Comparison of ENCODE assay signal across 9 cellular contexts in the genomic region with DNA sequence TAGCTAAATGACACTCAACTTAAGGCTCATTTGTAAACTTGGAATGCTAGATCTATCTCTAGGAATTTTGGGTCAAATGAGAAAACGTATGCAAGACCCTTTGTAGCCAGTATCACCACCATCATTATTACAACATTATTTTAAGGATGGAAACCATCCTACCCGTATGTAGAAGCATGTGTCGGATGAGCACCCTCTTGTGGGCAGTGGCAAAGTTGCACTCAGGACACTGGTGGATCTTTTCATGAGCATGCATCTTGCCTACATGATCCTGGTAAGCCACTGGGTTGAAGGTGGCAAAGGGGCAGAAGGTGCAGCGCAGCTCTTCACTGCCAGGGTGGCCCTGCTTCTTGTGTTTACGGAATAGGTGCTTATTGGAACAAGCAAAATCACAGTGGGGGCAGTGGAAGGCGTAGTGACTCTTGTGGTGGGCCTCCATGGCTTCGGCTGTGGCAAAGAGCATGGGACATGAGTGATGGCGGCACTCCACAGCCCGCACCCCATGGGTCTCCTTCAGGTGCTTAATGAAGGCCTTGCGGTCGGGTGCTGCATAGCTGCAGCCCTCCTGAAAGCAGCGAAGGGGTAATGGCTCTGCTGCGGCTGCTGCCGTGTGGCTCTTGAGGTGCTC. TPM values are rescaled to one million over a fixed set of nuclear protein-coding genes. Genes with fewer than 3 reads are reported as not detected.
DNase-seq lines count a peak whose midpoint lies in the region; ATAC-seq and TF ChIP-seq lines count a peak whose summit lies in the region.
"Had no signal": no experiment of that assay in that cellular context is flagged by ENCODE, and none has a peak within 500 bp of the region (broad histone marks: within the 10 kb centered on the region; RNA-seq: fewer than 3 reads in every experiment).

No MANE protein-coding gene starts in this region.

- H3K27ac ChIP-seq in RWPE1 = no peak overlapping the region

- CTCF ChIA-PET in RWPE1 (lab: Yijun Ruan, JAX) = interaction anchor here (0.5 to 1.0 kb wide), 6 partner anchors 11 to 350 kb away, joined by 3 to 4 read pairs (median 3); partner anchors contain the start of genes BCS1L and ZNF142
- CTCF ChIA-PET in activated naive CD4-positive, alpha-beta T cell treated with anti-CD3 and anti-CD28 coated beads for 36 hours (lab: Charles Lee) = interaction anchor here (0.6 to 5.9 kb wide), 14 partner anchors 11 to 251 kb away, joined by 3 to 59 read pairs (median 4); partner anchors contain the start of genes BCS1L, RNF25, STK36 and TTLL4

- DNase-seq in ELF-1 (ENCODE audit: low read depth, low spot score) (peak; percentile 65), RWPE1 (ENCODE audit: low spot score) (peak; percentile 60), glomerular visceral epithelial cell (ENCODE audit: extremely low spot score) (peak; percentile 74), pons (ENCODE audit: low spot score) (peak; percentile 56)
- DNase-seq in activated naive CD4-positive, alpha-beta T cell treated with anti-CD3 and anti-CD28 coated beads for 36 hours = peak; percentile 70

- peaks cover 40% of the 10 kb centered on the region for H3K36me3 Mint-ChIP-seq in activated naive CD4-positive, alpha-beta T cell treated with anti-CD3 and anti-CD28 coated beads for 36 hours (ENCODE audit: low read depth)

- intact Hi-C loops in activated naive CD4-positive, alpha-beta T cell treated with anti-CD3 and anti-CD28 coated beads for 36 hours (cut with micrococcal nuclease) = loop anchor here (1.0 kb wide), 1 partner anchor 242 kb away; no protein-coding TSS in a partner anchor

- H3K4me3 Mint-ChIP-seq in activated naive CD4-positive, alpha-beta T cell treated with anti-CD3 and anti-CD28 coated beads for 36 hours = no peak overlapping the region
- H3K4me3 Mint-ChIP-seq: activated naive CD4-positive, alpha-beta T cell treated with anti-CD3 and anti-CD28 coated beads, Interleukin-2, amount 50 U/mL, for 24 hours had no signal

- peak; percentile 48 for ATAC-seq in HG03571 (IDR thresholded peaks at IDR 0.05; ENCODE audit: unreplicated experiment)
- no peak for ATAC-seq in GM21367 (IDR thresholded peaks at IDR 0.05; ENCODE audit: unreplicated experiment)
- no peak for ATAC-seq in GM19463 (IDR thresholded peaks at IDR 0.05; ENCODE audit: unreplicated experiment)

- H3K4me1 Mint-ChIP-seq in activated naive CD4-positive, alpha-beta T cell treated with anti-CD3 and anti-CD28 coated beads for 36 hours (ENCODE audit: low read depth) = peaks cover 6% of the 10 kb centered on the region

- no peaks in the 10 kb centered on the region for H3K27me3 Mint-ChIP-seq in activated naive CD4-positive, alpha-beta T cell treated with anti-CD3 and anti-CD28 coated beads for 36 hours (ENCODE audit: low read depth)
- H3K27me3 Mint-ChIP-seq: activated naive CD4-positive, alpha-beta T cell treated with anti-CD3 and anti-CD28 coated beads, Interleukin-2, amount 50 U/mL, for 24 hours had no signal

- TF ChIP-seq CTCF in RWPE1 (conservative IDR thresholded peaks at IDR 0.05; ENCODE audit: low read depth) = peak; percentile 87

- no peak overlapping the region for H3K27ac Mint-ChIP-seq in activated naive CD4-positive, alpha-beta T cell treated with anti-CD3 and anti-CD28 coated beads for 36 hours
- H3K27ac Mint-ChIP-seq: activated naive CD4-positive, alpha-beta T cell treated with anti-CD3 and anti-CD28 coated beads, Interleukin-2, amount 50 U/mL, for 24 hours had no signal

- POLR2A ChIA-PET in RWPE1 (lab: Yijun Ruan, JAX; ENCODE audit: low non-redundant PET) = no interaction called here

- H3K9me3 Mint-ChIP-seq in activated naive CD4-positive, alpha-beta T cell treated with anti-CD3 and anti-CD28 coated beads for 36 hours = no peaks in the 10 kb centered on the region
- H3K9me3 Mint-ChIP-seq: activated naive CD4-positive, alpha-beta T cell treated with anti-CD3 and anti-CD28 coated beads, Interleukin-2, amount 50 U/mL, for 24 hours had no signal

RNA-seq across cellular contexts. Expression of gene ZNF142, which starts 10.8 kb away (rescaled TPM):
- total RNA-seq in activated naive CD4-positive, alpha-beta T cell treated with anti-CD3 and anti-CD28 coated beads for 36 hours = 10 to 100 TPM; 28.0 to 28.4 TPM

RNA-seq across cellular contexts. Expression of gene BCS1L, which starts 10.9 kb away (rescaled TPM):
- 10 to 100 TPM; 61.3 to 63.6 TPM for total RNA-seq in activated naive CD4-positive, alpha-beta T cell treated with anti-CD3 and anti-CD28 coated beads for 36 hours

RNA-seq across cellular contexts. Expression of gene RNF25, which starts 23.2 kb away (rescaled TPM):
- total RNA-seq in activated naive CD4-positive, alpha-beta T cell treated with anti-CD3 and anti-CD28 coated beads for 36 hours = 10 to 100 TPM in 1 of 2 experiments, 1 to 10 TPM in 1; 9.6 to 10.4 TPM

RNA-seq across cellular contexts. Expression of gene STK36, which starts 23.3 kb away (rescaled TPM):
- total RNA-seq in activated naive CD4-positive, alpha-beta T cell treated with anti-CD3 and anti-CD28 coated beads for 36 hours = 10 to 100 TPM; 14.7 to 15.1 TPM

RNA-seq across cellular contexts. Expression of gene PLCD4, which starts 40.9 kb away (rescaled TPM):
- total RNA-seq in activated naive CD4-positive, alpha-beta T cell treated with anti-CD3 and anti-CD28 coated beads for 36 hours = under 1 TPM; 0.19 to 0.49 TPM
